In genomic region chr10:132452216-132452650, GRCh38 we compare ENCODE assay signal across 8 cellular contexts. TPM values are rescaled to one million over a fixed set of nuclear protein-coding genes. Genes with fewer than 3 reads are reported as not detected.
A peak's percentile ranks its signal among the peaks of the same experiment; 100 is the strongest.
DNase-seq lines count a peak whose midpoint lies in the region; ATAC-seq and TF ChIP-seq lines count a peak whose summit lies in the region.

No MANE protein-coding gene starts in this region.

- peaks cover 27 to 55% (median 29%) of the 10 kb centered on the region in 3 donors for H3K4me1 ChIP-seq in esophagus squamous epithelium

- TF ChIP-seq CTCF in GM13977 (IDR thresholded peaks at IDR 0.05; ENCODE audit: extremely low read depth, insufficient read depth, missing control alignments): peak; percentile 11
- TF ChIP-seq CTCF in RWPE1 (conservative IDR thresholded peaks at IDR 0.05; ENCODE audit: low read depth): no peak
- TF ChIP-seq CTCF in esophagus squamous epithelium (IDR thresholded peaks at IDR 0.05): no peak
- TF ChIP-seq CTCF in GM10248 (IDR thresholded peaks at IDR 0.05; ENCODE audit: control extremely low read depth, extremely low read depth, low read depth, missing control alignments): no peak

- TF ChIP-seq POLR2A in esophagus squamous epithelium (IDR thresholded peaks at IDR 0.05): no peak

- H3K27ac ChIP-seq in RWPE1 (peak overlapping the region; percentile 57), esophagus squamous epithelium (peak overlapping the region in 3 of 4 donors; percentile 53 to 70 (median 55)), skin epidermis (peak overlapping the region in 16 of 21 experiments; percentile 17 to 85 (median 54))

- H3K27me3 ChIP-seq in esophagus squamous epithelium: peaks cover 0 to 18% (median 0%) of the 10 kb centered on the region in 4 donors

- POLR2A ChIA-PET in RWPE1 (lab: Yijun Ruan, JAX; ENCODE audit: low non-redundant PET): no interaction called here
- POLR2A ChIA-PET in GM10248 (lab: Yijun Ruan, JAX): no interaction called here

- DNase-seq in GM13977 (ENCODE audit: low spot score) (no peak), RWPE1 (ENCODE audit: low spot score) (no peak), esophagus squamous epithelium (lab: John Stamatoyannopoulos, UW) (no peak), NCI-H2029 treated with DMSO at 0.1 percent for 48 hours (lab: John Stamatoyannopoulos, UW) (no peak), GM10248 (ENCODE audit: extremely low spot score) (no peak)
- no peak for DNase-seq in stimulated activated naive CD4-positive, alpha-beta T cell treated with Interleukin-2 at 50 U/mL for 16 hours (lab: John Stamatoyannopoulos, UW)

- no CpG with 5 or more reads among the region's 14 CpGs for WGBS in esophagus squamous epithelium, 2 donors

- no peaks in the 10 kb centered on the region for H3K9me3 ChIP-seq in esophagus squamous epithelium

- H3K4me3 ChIP-seq in esophagus squamous epithelium (no peak overlapping the region), skin epidermis (peak overlapping the region in 1 of 7 experiments; percentile 14)

- CTCF ChIA-PET in RWPE1 (lab: Yijun Ruan, JAX): interaction anchor here (0.6 to 1.2 kb wide), 3 partner anchors 68 to 284 kb away, joined by 3 read pairs; no protein-coding TSS in a partner anchor
- CTCF ChIA-PET in GM10248 (lab: Yijun Ruan, JAX): interaction anchor here (0.9 kb wide), 1 partner anchor 11 kb away, joined by 3 read pairs; no protein-coding TSS in a partner anchor

- no peak for ATAC-seq in GM18870 (IDR thresholded peaks at IDR 0.05; ENCODE audit: unreplicated experiment)

- no peaks in the 10 kb centered on the region for H3K36me3 ChIP-seq in esophagus squamous epithelium

- intact Hi-C loops in esophagus squamous epithelium (cut with DNase I): loop anchor here (2.0 kb wide), 1 partner anchor 57 kb away; no protein-coding TSS in a partner anchor

- in situ Hi-C loops in GM13977 (cut with MboI; ENCODE audit: low pct_unique_long_range_greater_than_20kb, low sequenced_read_pairs, unreplicated experiment): loop anchor here (10.0 kb wide), 1 partner anchor 193 kb away; no protein-coding TSS in a partner anchor

RNA-seq across cellular contexts. Expression of gene PWWP2B, which starts 55.2 kb away (rescaled TPM):
- total RNA-seq in esophagus squamous epithelium: 10 to 100 TPM; 14.9 to 27.3 (median 16.7) TPM
